In the genomic region with DNA sequence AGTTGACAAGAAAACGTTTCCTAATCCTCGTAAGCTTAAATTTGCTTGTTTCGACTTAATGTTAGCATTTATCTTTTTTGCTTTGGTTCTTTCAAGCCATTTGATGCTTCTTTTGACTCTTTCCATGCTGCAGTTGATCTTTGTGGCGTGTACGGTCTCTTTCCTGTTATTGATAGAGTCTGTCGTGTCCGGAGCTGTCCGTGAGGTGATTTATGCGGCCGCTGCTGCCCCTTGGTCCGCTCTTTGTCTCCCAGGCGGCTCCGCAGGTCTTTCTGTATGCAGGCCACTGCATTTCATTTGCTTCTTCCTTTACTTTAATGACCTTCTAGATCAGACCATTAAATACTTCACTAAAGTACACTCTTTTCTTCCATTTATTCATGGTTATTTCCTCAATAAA, we compare ENCODE assay signal across 25 cellular contexts.
"Had no signal": no experiment of that assay in that cellular context is flagged by ENCODE, and none has a peak within 500 bp of the region (broad histone marks: within the 10 kb centered on the region; RNA-seq: fewer than 3 reads in every experiment).

No MANE protein-coding gene starts in this region.

- H3K4me1 ChIP-seq: uterus had no signal

- H3K9me3 ChIP-seq: adrenal gland, ascending aorta, heart right ventricle, left lung, transverse colon, uterus had no signal

- ATAC-seq: activated CD4-positive, alpha-beta T cell treated with anti-CD3 and anti-CD28 coated beads for 36 hours; heart right ventricle; left lung; sciatic nerve; stimulated activated naive B cell treated with anti-CD40 and anti-IgM and Interleukin-4, amounts not matched to agents 10 μg/mL and 1 μg/mL and 100 μg/mL, for 72 hours; WTC11 had no signal

- DNase-seq: activated CD4-positive, alpha-beta memory T cell treated with anti-CD3 and anti-CD28 coated beads for 36 hours; activated CD4-positive, alpha-beta T cell treated with anti-CD3 and anti-CD28 coated beads for 36 hours; activated gamma-delta T cell treated with Interleukin-2 at 50 U/mL for 16 hours; activated T-cell treated with anti-CD3 and anti-CD28 coated beads, Interleukin-2, amount 50 U/mL, for 1 hour; brain microvascular endothelial cell; caudate nucleus; erythroblast; foreskin fibroblast; heart right ventricle; midbrain; occipital lobe; small intestine; stimulated activated CD4-positive, alpha-beta T cell treated with anti-CD3 and anti-CD28 coated beads, Interleukin-15, amount 100 ng/mL, for 24 hours; stimulated activated naive B cell treated with anti-CD40 and anti-IgM and Interleukin-4, amounts not matched to agents 10 μg/mL and 1 μg/mL and 100 μg/mL, for 72 hours; T1000; transverse colon; uterus had no signal

- H3K4me3 Mint-ChIP-seq: activated CD4-positive, alpha-beta memory T cell treated with anti-CD3 and anti-CD28 coated beads for 36 hours; activated CD4-positive, alpha-beta T cell treated with anti-CD3 and anti-CD28 coated beads for 36 hours; activated naive CD8-positive, alpha-beta T cell; nephron; stimulated activated naive B cell treated with anti-CD40 and anti-IgM and Interleukin-4, amounts not matched to agents 10 μg/mL and 1 μg/mL and 100 μg/mL, for 72 hours; WTC11 had no signal

- H3K4me3 ChIP-seq: adrenal gland, ascending aorta, heart right ventricle, left lung, lung, transverse colon, uterus had no signal

- H3K36me3 ChIP-seq: adrenal gland, ascending aorta, brain microvascular endothelial cell, transverse colon, uterus had no signal

- H3K27me3 ChIP-seq: adrenal gland, ascending aorta, brain microvascular endothelial cell, heart right ventricle, left lung, transverse colon, uterus had no signal

- H3K27me3 Mint-ChIP-seq: activated CD4-positive, alpha-beta memory T cell treated with anti-CD3 and anti-CD28 coated beads for 36 hours; activated CD4-positive, alpha-beta T cell treated with anti-CD3 and anti-CD28 coated beads for 36 hours; activated naive CD8-positive, alpha-beta T cell; stimulated activated naive B cell treated with anti-CD40 and anti-IgM and Interleukin-4, amounts not matched to agents 10 μg/mL and 1 μg/mL and 100 μg/mL, for 72 hours had no signal

- H3K9me3 Mint-ChIP-seq: activated CD4-positive, alpha-beta memory T cell treated with anti-CD3 and anti-CD28 coated beads for 36 hours had no signal

- H3K27ac Mint-ChIP-seq: activated CD4-positive, alpha-beta memory T cell treated with anti-CD3 and anti-CD28 coated beads for 36 hours; activated CD4-positive, alpha-beta T cell treated with anti-CD3 and anti-CD28 coated beads for 36 hours; activated naive CD8-positive, alpha-beta T cell; nephron; stimulated activated naive B cell treated with anti-CD40 and anti-IgM and Interleukin-4, amounts not matched to agents 10 μg/mL and 1 μg/mL and 100 μg/mL, for 72 hours; WTC11 had no signal

- H3K27ac ChIP-seq: adrenal gland, brain microvascular endothelial cell, heart right ventricle, left lung, transverse colon, uterus had no signal
